9 cellular contexts compared by ENCODE assay signal in the genomic region with DNA sequence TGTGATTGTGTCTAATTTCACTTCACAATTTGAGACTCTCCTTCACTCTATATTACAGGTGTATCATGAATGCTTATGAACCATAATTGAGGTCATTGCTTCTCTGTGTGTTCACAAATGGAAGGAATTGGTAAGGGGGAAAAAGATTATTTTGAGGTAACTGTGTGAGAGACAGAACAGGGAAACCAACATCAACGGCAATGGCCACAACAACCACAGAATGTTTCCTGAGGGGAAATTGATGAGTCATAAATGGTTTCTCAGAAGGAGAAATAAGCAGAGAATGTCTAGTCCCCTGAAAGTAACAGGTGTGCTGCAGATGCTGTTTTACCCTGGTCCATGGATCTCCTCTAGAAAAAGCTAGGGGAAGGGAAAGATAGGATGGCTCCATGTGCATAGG.
DNase-seq lines count a peak whose midpoint lies in the region; ATAC-seq and TF ChIP-seq lines count a peak whose summit lies in the region.
"Had no signal": no experiment of that assay in that cellular context is flagged by ENCODE, and none has a peak within 500 bp of the region (broad histone marks: within the 10 kb centered on the region; RNA-seq: fewer than 3 reads in every experiment).

No MANE protein-coding gene starts in this region.

- no peak for TF ChIP-seq CTCF in GM13976 (IDR thresholded peaks at IDR 0.05; ENCODE audit: borderline replicate concordance, control extremely low read depth, extremely low read depth, insufficient read depth, missing control alignments)

- no peaks in the 10 kb centered on the region for H3K9me2 ChIP-seq in GM23248 (ENCODE audit: insufficient read depth)

- in situ Hi-C loops in GM13976 (cut with MboI; ENCODE audit: low sequenced_read_pairs, unreplicated experiment) = no loop called here
- in situ Hi-C loops in GM23248 (cut with MboI) = no loop called here

- DNase-seq in dermis blood vessel endothelial cell = peak; percentile 1
- no peak for DNase-seq in stimulated activated CD4-positive, alpha-beta T cell treated with anti-CD3 and anti-CD28 coated beads, Interleukin-2, amount 100 ng/mL, for 48 hours
- DNase-seq in GM13976 (ENCODE audit: low spot score) = no peak
- DNase-seq in RKO (ENCODE audit: low spot score) = no peak
- DNase-seq in GM23248 = no peak

- H2AFZ ChIP-seq in GM23248 = no peak overlapping the region

- no peak overlapping the region for H3K27ac ChIP-seq in GM23248
- H3K27ac ChIP-seq: skin epidermis had no signal

- no peaks in the 10 kb centered on the region for H3F3A ChIP-seq in GM23248 (ENCODE audit: insufficient read depth)

- H3K4me3 ChIP-seq in GM23248 = no peak overlapping the region
- H3K4me3 ChIP-seq: skin epidermis had no signal

- H3K4me2 ChIP-seq in GM23248 (ENCODE audit: unreplicated experiment) = no peak overlapping the region

- 4 to 15% methylated on average over 1 of the region's 1 CpG for WGBS in GM23248 (ENCODE audit: low coverage in 1 of 2, low lambda C conversion rate in 2 of 2, missing lambda C conversion rate in 2 of 2), 2 experiments

- no peaks in the 10 kb centered on the region for H3K27me3 ChIP-seq in GM23248 (replicated peaks; ENCODE audit: insufficient read depth)

- H3K79me2 ChIP-seq in GM23248 (ENCODE audit: insufficient read depth) = no peaks in the 10 kb centered on the region

- H3K9ac ChIP-seq in GM23248 = no peak overlapping the region

- no peaks in the 10 kb centered on the region for H3K9me3 ChIP-seq in GM23248 (ENCODE audit: low read depth)

- no peaks in the 10 kb centered on the region for H4K20me1 ChIP-seq in GM23248 (ENCODE audit: insufficient read depth)

- peaks cover 9% of the 10 kb centered on the region for H3K4me1 ChIP-seq in GM23248 (ENCODE audit: insufficient read depth)

- H3K36me3 ChIP-seq in GM23248 (ENCODE audit: low read depth) = no peaks in the 10 kb centered on the region

- peak; percentile 95 for ATAC-seq in GM18858 (IDR thresholded peaks at IDR 0.05; ENCODE audit: unreplicated experiment)
- ATAC-seq in GM21717 (IDR thresholded peaks at IDR 0.05; ENCODE audit: unreplicated experiment) = peak; percentile 97
- ATAC-seq in HG03521 (IDR thresholded peaks at IDR 0.05; ENCODE audit: unreplicated experiment) = peak; percentile 85
